Comparison of ENCODE assay signal across 8 cellular contexts in the genomic region with DNA sequence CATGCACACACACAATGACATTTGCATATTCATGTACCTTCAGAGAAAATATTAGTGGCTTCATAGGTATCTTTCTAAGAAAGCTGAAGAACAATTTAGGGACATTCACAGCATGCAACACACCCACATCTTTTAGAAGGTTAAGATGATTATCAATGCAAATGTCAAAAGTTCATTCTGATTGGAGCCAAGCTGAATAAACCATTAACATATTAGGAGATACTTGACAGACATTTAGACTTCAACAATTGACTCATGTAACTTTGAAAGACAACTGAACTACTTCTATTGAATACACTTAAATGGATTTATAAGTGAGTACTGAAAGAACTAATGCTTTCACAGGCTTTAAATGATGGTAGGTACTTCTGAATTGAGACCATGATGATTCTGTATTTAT.
"Had no signal": no experiment of that assay in that cellular context is flagged by ENCODE, and none has a peak within 500 bp of the region (broad histone marks: within the 10 kb centered on the region; RNA-seq: fewer than 3 reads in every experiment).

No MANE protein-coding gene starts in this region.

- H3K4me2 ChIP-seq: GM23338 had no signal

- H2AFZ ChIP-seq: GM23248, GM23338 had no signal

- H3K9ac ChIP-seq: GM23248 had no signal

- H3K9me3 ChIP-seq: HAP-1 had no signal

- DNase-seq: GM23248, GOT3, H7, H9, HCEC 1CT, HFFc6 had no signal

- H3K4me1 Mint-ChIP-seq: GM23338, H9 had no signal

- H3K4me3 Mint-ChIP-seq: GM23338, H9, HFFc6 had no signal

- H3K27ac ChIP-seq: GM23248 had no signal

- H3K27ac Mint-ChIP-seq: GM23338, H9, HFFc6 had no signal

- H3K4me3 ChIP-seq: GM23248, GM23338, HAP-1 had no signal

- H3K9me3 Mint-ChIP-seq: GM23338, H9, HFFc6 had no signal

- H3K36me3 ChIP-seq: HAP-1 had no signal
